1 cellular context compared by ENCODE assay signal in the genomic region with DNA sequence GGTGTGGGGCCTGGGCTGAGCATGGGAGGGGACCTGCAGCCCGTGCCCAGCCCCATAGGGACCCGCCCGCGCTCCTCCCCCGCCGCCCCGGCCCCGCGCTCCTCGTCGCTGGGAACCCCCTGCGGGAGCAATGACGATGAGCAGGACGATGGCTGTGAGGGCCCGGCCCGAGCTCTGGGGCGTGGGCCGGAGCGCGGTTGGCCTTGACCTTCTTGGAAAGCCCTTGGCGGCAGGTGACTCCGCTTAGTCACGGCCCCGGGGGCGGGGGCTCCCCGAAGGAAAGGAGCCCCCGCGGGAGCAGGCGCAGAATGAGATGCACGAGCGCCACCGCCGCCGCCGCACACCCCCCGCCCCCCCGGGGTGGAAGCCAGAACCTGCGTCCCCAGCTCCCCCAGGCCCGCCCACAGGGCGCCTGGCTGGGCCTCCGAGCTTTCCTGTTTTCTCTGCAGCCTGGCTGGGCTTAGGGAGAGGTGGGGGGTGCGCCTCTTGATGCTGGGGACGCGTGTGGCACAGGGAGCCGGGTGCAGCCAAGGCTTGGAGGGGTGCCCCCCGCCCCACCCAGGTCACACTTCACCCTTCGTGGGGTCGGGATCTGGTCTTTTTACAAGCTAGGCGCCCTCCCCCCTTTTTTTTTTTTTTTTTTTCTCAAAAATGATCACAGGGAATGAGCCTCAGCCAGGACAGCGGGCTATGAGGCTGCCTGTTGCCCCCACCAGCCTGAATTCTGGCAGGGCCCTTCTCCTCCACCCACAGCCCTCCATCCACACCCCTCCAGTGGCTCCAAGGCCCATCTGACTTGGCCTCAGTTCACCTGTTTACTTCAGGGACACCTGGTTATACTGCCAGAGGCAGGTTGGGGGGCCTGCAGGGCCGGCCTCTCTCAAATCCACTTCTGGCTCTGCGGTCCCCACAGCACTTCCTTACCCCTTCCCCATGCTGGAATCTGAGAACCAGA.
TF ChIP-seq lines count a peak whose summit lies in the region.

No MANE protein-coding gene starts in this region.

TF ChIP-seq in K562, 482 proteins besides CTCF, POLR2A, EP300 and RAD21 (continued from another document and continues in another):
- TF ChIP-seq, protein P1, sequence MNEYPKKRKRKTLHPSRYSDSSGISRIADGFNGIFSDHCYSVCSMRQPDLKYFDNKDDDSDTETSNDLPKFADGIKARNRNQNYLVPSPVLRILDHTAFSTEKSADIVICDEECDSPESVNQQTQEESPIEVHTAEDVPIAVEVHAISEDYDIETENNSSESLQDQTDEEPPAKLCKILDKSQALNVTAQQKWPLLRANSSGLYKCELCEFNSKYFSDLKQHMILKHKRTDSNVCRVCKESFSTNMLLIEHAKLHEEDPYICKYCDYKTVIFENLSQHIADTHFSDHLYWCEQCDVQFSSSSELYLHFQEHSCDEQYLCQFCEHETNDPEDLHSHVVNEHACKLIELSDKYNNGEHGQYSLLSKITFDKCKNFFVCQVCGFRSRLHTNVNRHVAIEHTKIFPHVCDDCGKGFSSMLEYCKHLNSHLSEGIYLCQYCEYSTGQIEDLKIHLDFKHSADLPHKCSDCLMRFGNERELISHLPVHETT (CRISPR knock-in tag; conservative IDR thresholded peaks at IDR 0.05 in 1 of 2, IDR thresholded peaks at IDR 0.05 in 1 of 2) = peak in 1 of 2 experiments; percentile 37; a peak in 1 of 4 replicates
- no peak for TF ChIP-seq HLTF (IDR thresholded peaks at IDR 0.05)
- no peak for TF ChIP-seq FOXP1 (CRISPR knock-in tag; IDR thresholded peaks at IDR 0.05)
- TF ChIP-seq SREBF2 (CRISPR knock-in tag; IDR thresholded peaks at IDR 0.05) = no peak
- TF ChIP-seq NR1H2 (CRISPR knock-in tag; IDR thresholded peaks at IDR 0.05) = no peak
- TF ChIP-seq RBM17 (IDR thresholded peaks at IDR 0.05; ENCODE audit: borderline replicate concordance, low read depth, low read length) = no peak
- TF ChIP-seq, protein P2, sequence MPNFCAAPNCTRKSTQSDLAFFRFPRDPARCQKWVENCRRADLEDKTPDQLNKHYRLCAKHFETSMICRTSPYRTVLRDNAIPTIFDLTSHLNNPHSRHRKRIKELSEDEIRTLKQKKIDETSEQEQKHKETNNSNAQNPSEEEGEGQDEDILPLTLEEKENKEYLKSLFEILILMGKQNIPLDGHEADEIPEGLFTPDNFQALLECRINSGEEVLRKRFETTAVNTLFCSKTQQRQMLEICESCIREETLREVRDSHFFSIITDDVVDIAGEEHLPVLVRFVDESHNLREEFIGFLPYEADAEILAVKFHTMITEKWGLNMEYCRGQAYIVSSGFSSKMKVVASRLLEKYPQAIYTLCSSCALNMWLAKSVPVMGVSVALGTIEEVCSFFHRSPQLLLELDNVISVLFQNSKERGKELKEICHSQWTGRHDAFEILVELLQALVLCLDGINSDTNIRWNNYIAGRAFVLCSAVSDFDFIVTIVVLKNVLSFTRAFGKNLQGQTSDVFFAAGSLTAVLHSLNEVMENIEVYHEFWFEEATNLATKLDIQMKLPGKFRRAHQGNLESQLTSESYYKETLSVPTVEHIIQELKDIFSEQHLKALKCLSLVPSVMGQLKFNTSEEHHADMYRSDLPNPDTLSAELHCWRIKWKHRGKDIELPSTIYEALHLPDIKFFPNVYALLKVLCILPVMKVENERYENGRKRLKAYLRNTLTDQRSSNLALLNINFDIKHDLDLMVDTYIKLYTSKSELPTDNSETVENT (CRISPR knock-in tag; IDR thresholded peaks at IDR 0.05) = no peak
- TF ChIP-seq ZFP36 (IDR thresholded peaks at IDR 0.05; ENCODE audit: low read depth, low read length, partially characterized antibody) = no peak
- no peak for TF ChIP-seq MCM5 (IDR thresholded peaks at IDR 0.05; ENCODE audit: low read depth)
- TF ChIP-seq, protein P3, sequence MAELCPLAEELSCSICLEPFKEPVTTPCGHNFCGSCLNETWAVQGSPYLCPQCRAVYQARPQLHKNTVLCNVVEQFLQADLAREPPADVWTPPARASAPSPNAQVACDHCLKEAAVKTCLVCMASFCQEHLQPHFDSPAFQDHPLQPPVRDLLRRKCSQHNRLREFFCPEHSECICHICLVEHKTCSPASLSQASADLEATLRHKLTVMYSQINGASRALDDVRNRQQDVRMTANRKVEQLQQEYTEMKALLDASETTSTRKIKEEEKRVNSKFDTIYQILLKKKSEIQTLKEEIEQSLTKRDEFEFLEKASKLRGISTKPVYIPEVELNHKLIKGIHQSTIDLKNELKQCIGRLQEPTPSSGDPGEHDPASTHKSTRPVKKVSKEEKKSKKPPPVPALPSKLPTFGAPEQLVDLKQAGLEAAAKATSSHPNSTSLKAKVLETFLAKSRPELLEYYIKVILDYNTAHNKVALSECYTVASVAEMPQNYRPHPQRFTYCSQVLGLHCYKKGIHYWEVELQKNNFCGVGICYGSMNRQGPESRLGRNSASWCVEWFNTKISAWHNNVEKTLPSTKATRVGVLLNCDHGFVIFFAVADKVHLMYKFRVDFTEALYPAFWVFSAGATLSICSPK (IDR thresholded peaks at IDR 0.05; ENCODE audit: borderline replicate concordance) = no peak
- TF ChIP-seq, protein P4, sequence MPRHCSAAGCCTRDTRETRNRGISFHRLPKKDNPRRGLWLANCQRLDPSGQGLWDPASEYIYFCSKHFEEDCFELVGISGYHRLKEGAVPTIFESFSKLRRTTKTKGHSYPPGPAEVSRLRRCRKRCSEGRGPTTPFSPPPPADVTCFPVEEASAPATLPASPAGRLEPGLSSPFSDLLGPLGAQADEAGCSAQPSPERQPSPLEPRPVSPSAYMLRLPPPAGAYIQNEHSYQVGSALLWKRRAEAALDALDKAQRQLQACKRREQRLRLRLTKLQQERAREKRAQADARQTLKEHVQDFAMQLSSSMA (CRISPR knock-in tag; IDR thresholded peaks at IDR 0.05) = no peak
- no peak for TF ChIP-seq TSC22D4 (tag; IDR thresholded peaks at IDR 0.05)
- TF ChIP-seq, protein P5, sequence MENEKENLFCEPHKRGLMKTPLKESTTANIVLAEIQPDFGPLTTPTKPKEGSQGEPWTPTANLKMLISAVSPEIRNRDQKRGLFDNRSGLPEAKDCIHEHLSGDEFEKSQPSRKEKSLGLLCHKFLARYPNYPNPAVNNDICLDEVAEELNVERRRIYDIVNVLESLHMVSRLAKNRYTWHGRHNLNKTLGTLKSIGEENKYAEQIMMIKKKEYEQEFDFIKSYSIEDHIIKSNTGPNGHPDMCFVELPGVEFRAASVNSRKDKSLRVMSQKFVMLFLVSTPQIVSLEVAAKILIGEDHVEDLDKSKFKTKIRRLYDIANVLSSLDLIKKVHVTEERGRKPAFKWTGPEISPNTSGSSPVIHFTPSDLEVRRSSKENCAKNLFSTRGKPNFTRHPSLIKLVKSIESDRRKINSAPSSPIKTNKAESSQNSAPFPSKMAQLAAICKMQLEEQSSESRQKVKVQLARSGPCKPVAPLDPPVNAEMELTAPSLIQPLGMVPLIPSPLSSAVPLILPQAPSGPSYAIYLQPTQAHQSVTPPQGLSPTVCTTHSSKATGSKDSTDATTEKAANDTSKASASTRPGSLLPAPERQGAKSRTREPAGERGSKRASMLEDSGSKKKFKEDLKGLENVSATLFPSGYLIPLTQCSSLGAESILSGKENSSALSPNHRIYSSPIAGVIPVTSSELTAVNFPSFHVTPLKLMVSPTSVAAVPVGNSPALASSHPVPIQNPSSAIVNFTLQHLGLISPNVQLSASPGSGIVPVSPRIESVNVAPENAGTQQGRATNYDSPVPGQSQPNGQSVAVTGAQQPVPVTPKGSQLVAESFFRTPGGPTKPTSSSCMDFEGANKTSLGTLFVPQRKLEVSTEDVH (IDR thresholded peaks at IDR 0.05; ENCODE audit: low read depth, partially characterized antibody) = no peak
- TF ChIP-seq CSDE1 (IDR thresholded peaks at IDR 0.05) = no peak
- TF ChIP-seq, protein P6, sequence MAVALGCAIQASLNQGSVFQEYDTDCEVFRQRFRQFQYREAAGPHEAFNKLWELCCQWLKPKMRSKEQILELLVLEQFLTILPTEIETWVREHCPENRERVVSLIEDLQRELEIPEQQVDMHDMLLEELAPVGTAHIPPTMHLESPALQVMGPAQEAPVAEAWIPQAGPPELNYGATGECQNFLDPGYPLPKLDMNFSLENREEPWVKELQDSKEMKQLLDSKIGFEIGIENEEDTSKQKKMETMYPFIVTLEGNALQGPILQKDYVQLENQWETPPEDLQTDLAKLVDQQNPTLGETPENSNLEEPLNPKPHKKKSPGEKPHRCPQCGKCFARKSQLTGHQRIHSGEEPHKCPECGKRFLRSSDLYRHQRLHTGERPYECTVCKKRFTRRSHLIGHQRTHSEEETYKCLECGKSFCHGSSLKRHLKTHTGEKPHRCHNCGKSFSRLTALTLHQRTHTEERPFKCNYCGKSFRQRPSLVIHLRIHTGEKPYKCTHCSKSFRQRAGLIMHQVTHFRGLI (CRISPR knock-in tag; IDR thresholded peaks at IDR 0.05) = no peak
- TF ChIP-seq FOXK2 (conservative IDR thresholded peaks at IDR 0.05 in 1 of 2, IDR thresholded peaks at IDR 0.05 in 1 of 2; ENCODE audit: low read depth in 2 of 2) = no peak
- no peak for TF ChIP-seq FOXA1 (IDR thresholded peaks at IDR 0.05; ENCODE audit: borderline replicate concordance)
- TF ChIP-seq ZNF324 (CRISPR knock-in tag; IDR thresholded peaks at IDR 0.05) = no peak
- TF ChIP-seq, protein P7, sequence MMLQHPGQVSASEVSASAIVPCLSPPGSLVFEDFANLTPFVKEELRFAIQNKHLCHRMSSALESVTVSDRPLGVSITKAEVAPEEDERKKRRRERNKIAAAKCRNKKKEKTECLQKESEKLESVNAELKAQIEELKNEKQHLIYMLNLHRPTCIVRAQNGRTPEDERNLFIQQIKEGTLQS (IDR thresholded peaks at IDR 0.05) = peak; percentile 64
- TF ChIP-seq, protein P7 (CRISPR knock-in tag; conservative IDR thresholded peaks at IDR 0.05) = no peak
- TF ChIP-seq ZZZ3 (IDR thresholded peaks at IDR 0.05) = no peak
- no peak for TF ChIP-seq HNRNPLL (IDR thresholded peaks at IDR 0.05; ENCODE audit: low read depth, low read length, poor library complexity, severe bottlenecking)
- TF ChIP-seq ZNF696 (CRISPR knock-in tag; conservative IDR thresholded peaks at IDR 0.05) = no peak
- no peak for TF ChIP-seq GATAD2B (IDR thresholded peaks at IDR 0.05; ENCODE audit: borderline replicate concordance)
- TF ChIP-seq, protein P8, sequence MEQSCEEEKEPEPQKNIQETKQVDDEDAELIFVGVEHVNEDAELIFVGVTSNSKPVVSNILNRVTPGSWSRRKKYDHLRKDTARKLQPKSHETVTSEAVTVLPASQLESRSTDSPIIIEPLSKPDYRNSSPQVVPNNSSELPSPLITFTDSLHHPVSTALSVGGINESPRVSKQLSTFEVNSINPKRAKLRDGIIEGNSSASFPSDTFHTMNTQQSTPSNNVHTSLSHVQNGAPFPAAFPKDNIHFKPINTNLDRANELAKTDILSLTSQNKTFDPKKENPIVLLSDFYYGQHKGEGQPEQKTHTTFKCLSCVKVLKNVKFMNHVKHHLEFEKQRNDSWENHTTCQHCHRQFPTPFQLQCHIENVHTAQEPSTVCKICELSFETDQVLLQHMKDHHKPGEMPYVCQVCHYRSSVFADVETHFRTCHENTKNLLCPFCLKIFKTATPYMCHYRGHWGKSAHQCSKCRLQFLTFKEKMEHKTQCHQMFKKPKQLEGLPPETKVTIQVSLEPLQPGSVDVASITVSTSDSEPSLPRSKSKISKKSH (CRISPR knock-in tag; IDR thresholded peaks at IDR 0.05) = no peak
- TF ChIP-seq ELF2 (CRISPR knock-in tag; IDR thresholded peaks at IDR 0.05) = no peak
- TF ChIP-seq MAFF (IDR thresholded peaks at IDR 0.05; ENCODE audit: low read length) = no peak
- TF ChIP-seq ESRRB (CRISPR knock-in tag; IDR thresholded peaks at IDR 0.05; ENCODE audit: borderline replicate concordance) = no peak
- TF ChIP-seq ZC3H11A (IDR thresholded peaks at IDR 0.05; ENCODE audit: low read depth, low read length) = no peak
- TF ChIP-seq BCL6 (CRISPR knock-in tag; IDR thresholded peaks at IDR 0.05) = no peak
- TF ChIP-seq PCBP1 (IDR thresholded peaks at IDR 0.05; ENCODE audit: low read depth, low read length, poor library complexity, severe bottlenecking) = no peak
- no peak for TF ChIP-seq ARHGAP35 (IDR thresholded peaks at IDR 0.05; ENCODE audit: partially characterized antibody)
- TF ChIP-seq ZFX (CRISPR knock-in tag; IDR thresholded peaks at IDR 0.05) = peak; percentile 76
- TF ChIP-seq CBFA2T2 (conservative IDR thresholded peaks at IDR 0.05) = no peak
- TF ChIP-seq KLF16 (IDR thresholded peaks at IDR 0.05) = no peak
- no peak for TF ChIP-seq POLR2AphosphoS2 (IDR thresholded peaks at IDR 0.05; ENCODE audit: low read length)
- no peak for TF ChIP-seq RBM25 (IDR thresholded peaks at IDR 0.05; ENCODE audit: low read depth, low read length, severe bottlenecking)
- no peak for TF ChIP-seq XRCC3 (IDR thresholded peaks at IDR 0.05)
- no peak for TF ChIP-seq CBX3 (IDR thresholded peaks at IDR 0.05; ENCODE audit: borderline replicate concordance in 1 of 2, low read length in 2 of 2)
- TF ChIP-seq NONO (IDR thresholded peaks at IDR 0.05; ENCODE audit: low read depth in 2 of 2, low read length in 1 of 2) = no peak; a peak in 1 of 4 replicates
- 0 out of 2 replicates have a peak, but pooled peaks have one; percentile 18 for TF ChIP-seq NFIC (IDR thresholded peaks at IDR 0.05)
- no peak for TF ChIP-seq ETS2 (tag; IDR thresholded peaks at IDR 0.05; ENCODE audit: borderline replicate concordance, poor library complexity, severe bottlenecking)
- no peak for TF ChIP-seq CEBPB (tag; IDR thresholded peaks at IDR 0.05)
- no peak for TF ChIP-seq XRCC4 (IDR thresholded peaks at IDR 0.05; ENCODE audit: extremely low read depth, insufficient read depth, insufficient read length)
- TF ChIP-seq, protein P9, sequence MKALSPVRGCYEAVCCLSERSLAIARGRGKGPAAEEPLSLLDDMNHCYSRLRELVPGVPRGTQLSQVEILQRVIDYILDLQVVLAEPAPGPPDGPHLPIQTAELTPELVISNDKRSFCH (CRISPR knock-in tag; IDR thresholded peaks at IDR 0.05) = no peak
- TF ChIP-seq, protein P9 (tag; IDR thresholded peaks at IDR 0.05) = no peak
- TF ChIP-seq ZNF311 (CRISPR knock-in tag; IDR thresholded peaks at IDR 0.05) = no peak
- TF ChIP-seq NCOA4 (IDR thresholded peaks at IDR 0.05; ENCODE audit: partially characterized antibody) = no peak
- TF ChIP-seq, protein P10, sequence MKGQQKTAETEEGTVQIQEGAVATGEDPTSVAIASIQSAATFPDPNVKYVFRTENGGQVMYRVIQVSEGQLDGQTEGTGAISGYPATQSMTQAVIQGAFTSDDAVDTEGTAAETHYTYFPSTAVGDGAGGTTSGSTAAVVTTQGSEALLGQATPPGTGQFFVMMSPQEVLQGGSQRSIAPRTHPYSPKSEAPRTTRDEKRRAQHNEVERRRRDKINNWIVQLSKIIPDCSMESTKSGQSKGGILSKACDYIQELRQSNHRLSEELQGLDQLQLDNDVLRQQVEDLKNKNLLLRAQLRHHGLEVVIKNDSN (CRISPR knock-in tag; IDR thresholded peaks at IDR 0.05) = no peak
- no peak for TF ChIP-seq PHB (CRISPR knock-in tag; IDR thresholded peaks at IDR 0.05)
- TF ChIP-seq PCBP2 (IDR thresholded peaks at IDR 0.05; ENCODE audit: low read depth, low read length, poor library complexity, severe bottlenecking) = no peak
- 0 out of 2 replicates have a peak, but pooled peaks have one; percentile 20 for TF ChIP-seq CBX1 (IDR thresholded peaks at IDR 0.05; ENCODE audit: low read depth)
- TF ChIP-seq NFE2 (IDR thresholded peaks at IDR 0.05; ENCODE audit: low read depth) = peak; percentile 71
- TF ChIP-seq KDM4B (IDR thresholded peaks at IDR 0.05; ENCODE audit: borderline replicate concordance in 2 of 2, low read depth in 1 of 2) = 0 out of 4 replicates have a peak, but pooled peaks of 1 of the 2 experiments have one; percentile 43
- TF ChIP-seq ZNF785 (CRISPR knock-in tag; IDR thresholded peaks at IDR 0.05) = no peak
